18 cellular contexts compared by ENCODE assay signal in the genomic region with DNA sequence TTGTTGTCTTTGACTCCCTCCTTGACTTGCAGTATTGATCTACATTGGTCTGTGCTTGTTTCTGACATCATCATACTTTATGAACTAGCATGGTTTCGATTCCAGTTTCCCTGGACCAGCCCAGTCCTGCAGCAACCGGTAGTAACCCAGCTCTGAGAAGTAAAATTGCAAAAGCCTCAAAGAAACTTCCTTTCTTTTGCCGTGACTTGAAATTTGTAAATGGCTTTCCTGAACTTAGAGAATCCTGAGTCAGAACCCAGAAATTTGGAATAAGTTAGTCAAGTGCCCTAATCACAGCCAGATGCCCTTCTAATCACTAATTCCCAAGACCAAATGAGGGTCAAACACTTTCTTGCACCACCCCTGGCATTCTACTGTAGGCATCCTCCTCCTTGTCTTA. TPM values are rescaled to one million over a fixed set of nuclear protein-coding genes. Genes with fewer than 3 reads are reported as not detected.
DNase-seq lines count a peak whose midpoint lies in the region; ATAC-seq, FAIRE-seq and TF ChIP-seq lines count a peak whose summit lies in the region.
"Had no signal": no experiment of that assay in that cellular context is flagged by ENCODE, and none has a peak within 500 bp of the region (broad histone marks: within the 10 kb centered on the region; RNA-seq: fewer than 3 reads in every experiment).

No MANE protein-coding gene starts in this region.

- TF ChIP-seq POLR2A in H54 (IDR thresholded peaks at IDR 0.05; ENCODE audit: low read depth, low read length) (no peak), sigmoid colon (IDR thresholded peaks at IDR 0.05) (no peak)

- peak overlapping the region; percentile 16 for H3K4me2 ChIP-seq in fibroblast of lung (ENCODE audit: extremely low read depth, insufficient read depth, low read length)

- CTCF ChIA-PET in activated CD8-positive, alpha-beta memory T cell treated with anti-CD3 and anti-CD28 coated beads, Interleukin-2, amount 10 ng/mL, durations not matched to agents 7 days and 5 days (lab: Charles Lee), result no interaction called here

- no peak overlapping the region for H3K9ac ChIP-seq in fibroblast of lung (ENCODE audit: insufficient read depth, low read length)

- no peaks in the 10 kb centered on the region for H3K4me1 Mint-ChIP-seq in activated CD8-positive, alpha-beta memory T cell treated with anti-CD3 and anti-CD28 coated beads, Interleukin-2, amount 10 ng/mL, durations not matched to agents 7 days and 5 days
- H3K4me1 Mint-ChIP-seq: endodermal cell had no signal

- H4K20me1 ChIP-seq in fibroblast of lung (ENCODE audit: control insufficient read depth, extremely low read depth, insufficient read depth, low read length), result no peaks in the 10 kb centered on the region

- no peak for FAIRE-seq in H54 (lab: Jason Lieb, UNC)

- WGBS in sigmoid colon, 2 donors, result 83 to 86% methylated on average over 3 of the region's 3 CpGs

- H3K9me3 ChIP-seq in fibroblast of lung (ENCODE audit: control insufficient read depth, insufficient read depth, low read depth, low read length), result no peaks in the 10 kb centered on the region
- H3K9me3 ChIP-seq in sigmoid colon, result no peaks in the 10 kb centered on the region
- H3K9me3 ChIP-seq: ovary had no signal

- intact Hi-C loops in sigmoid colon (cut with DNase I), result no loop called here

- no peak for TF ChIP-seq EP300 in sigmoid colon (IDR thresholded peaks at IDR 0.05)

- H3K4me3 ChIP-seq in ACC112 (ENCODE audit: low read depth, low read length) (0 out of 2 replicates have a peak overlapping the region, but pooled peaks have one; percentile 6), fibroblast of lung (replicated peaks in 1 of 4; ENCODE audit: control extremely low read depth in 1 of 4, insufficient read depth in 1 of 4, low read depth in 3 of 4, low read length in 4 of 4) (no peak overlapping the region), sigmoid colon (no peak overlapping the region)
- H3K4me3 ChIP-seq: ovary had no signal

- peaks cover 30% of the 10 kb centered on the region for H3K4me1 ChIP-seq in ACC112 (ENCODE audit: control insufficient read depth, insufficient read depth, low read length, unreplicated experiment)
- H3K4me1 ChIP-seq in fibroblast of lung (ENCODE audit: control insufficient read depth, extremely low read depth, insufficient read depth, low read length), result peaks cover 13% of the 10 kb centered on the region
- H3K4me1 ChIP-seq in sigmoid colon, result no peaks in the 10 kb centered on the region

- DNase-seq in NOMO-1 treated with DMSO at 0.1 percent for 48 hours (lab: John Stamatoyannopoulos, UW; ENCODE audit: unreplicated experiment), result peak; percentile 29
- peak in 1 of 2 donors; percentile 39 for DNase-seq in fibroblast of lung (ENCODE audit: low read depth in 2 of 2)
- DNase-seq in activated CD8-positive, alpha-beta memory T cell treated with anti-CD3 and anti-CD28 coated beads, Interleukin-2, amount 10 ng/mL, durations not matched to agents 7 days and 5 days, result no peak
- no peak for DNase-seq in stimulated activated CD4-positive, alpha-beta T cell treated with anti-CD3 and anti-CD28 coated beads, Interleukin-2, amount 100 ng/mL, for 24 hours
- DNase-seq in H54 (ENCODE audit: insufficient read length, low spot score), result no peak
- DNase-seq in sigmoid colon, result no peak
- DNase-seq: ACHN; activated CD8-positive, alpha-beta T cell treated with anti-CD3 and anti-CD28 coated beads for 36 hours; activated gamma-delta T cell; endodermal cell; ovary; stimulated activated CD8-positive, alpha-beta memory T cell treated with anti-CD3 and anti-CD28 coated beads, Interleukin-4, amount 100 ng/mL, for 48 hours had no signal

- H3K27me3 Mint-ChIP-seq in activated CD8-positive, alpha-beta memory T cell treated with anti-CD3 and anti-CD28 coated beads, Interleukin-2, amount 10 ng/mL, durations not matched to agents 7 days and 5 days, result no peaks in the 10 kb centered on the region
- H3K27me3 Mint-ChIP-seq: activated CD8-positive, alpha-beta T cell treated with anti-CD3 and anti-CD28 coated beads for 36 hours had no signal

- no peaks in the 10 kb centered on the region for H3K9me3 Mint-ChIP-seq in activated CD8-positive, alpha-beta memory T cell treated with anti-CD3 and anti-CD28 coated beads, Interleukin-2, amount 10 ng/mL, durations not matched to agents 7 days and 5 days (ENCODE audit: low read depth)
- H3K9me3 Mint-ChIP-seq: activated CD8-positive, alpha-beta T cell treated with anti-CD3 and anti-CD28 coated beads for 36 hours had no signal

- ATAC-seq in GM18907 (IDR thresholded peaks at IDR 0.05; ENCODE audit: unreplicated experiment), result peak; percentile 50
- no peak for ATAC-seq in activated CD8-positive, alpha-beta memory T cell treated with anti-CD3 and anti-CD28 coated beads, Interleukin-2, amount 10 ng/mL, durations not matched to agents 7 days and 5 days
- ATAC-seq: activated CD8-positive, alpha-beta T cell treated with anti-CD3 and anti-CD28 coated beads for 36 hours had no signal

- H3K4me3 Mint-ChIP-seq in activated CD8-positive, alpha-beta memory T cell treated with anti-CD3 and anti-CD28 coated beads, Interleukin-2, amount 10 ng/mL, durations not matched to agents 7 days and 5 days, result no peak overlapping the region
- H3K4me3 Mint-ChIP-seq: activated CD8-positive, alpha-beta T cell treated with anti-CD3 and anti-CD28 coated beads for 36 hours; endodermal cell had no signal

- peak overlapping the region; percentile 70 for H3K27ac ChIP-seq in ACC112 (ENCODE audit: low read depth, low read length)
- peak overlapping the region; percentile 70 for H3K27ac ChIP-seq in fibroblast of lung (ENCODE audit: insufficient read depth, low read length)
- H3K27ac ChIP-seq in sigmoid colon, result no peak overlapping the region
- H3K27ac ChIP-seq: HL-60, ovary had no signal

- H2AFZ ChIP-seq in ACC112 (ENCODE audit: low read length, unreplicated experiment), result peak overlapping the region; percentile 47
- H2AFZ ChIP-seq in fibroblast of lung (ENCODE audit: low read length), result peak overlapping the region; percentile 40

- no peak overlapping the region for H3K27ac Mint-ChIP-seq in activated CD8-positive, alpha-beta memory T cell treated with anti-CD3 and anti-CD28 coated beads, Interleukin-2, amount 10 ng/mL, durations not matched to agents 7 days and 5 days
- H3K27ac Mint-ChIP-seq: activated CD8-positive, alpha-beta T cell treated with anti-CD3 and anti-CD28 coated beads for 36 hours; endodermal cell had no signal

- H3K79me2 ChIP-seq in ACC112 (ENCODE audit: control insufficient read depth, insufficient read depth, low read length, unreplicated experiment) (no peaks in the 10 kb centered on the region), fibroblast of lung (ENCODE audit: control insufficient read depth, insufficient read depth, low read length) (no peaks in the 10 kb centered on the region)

- H3K36me3 ChIP-seq in ACC112 (ENCODE audit: insufficient read depth, low read length), result no peaks in the 10 kb centered on the region
- H3K36me3 ChIP-seq in fibroblast of lung (ENCODE audit: control insufficient read depth, insufficient read depth, low read length), result no peaks in the 10 kb centered on the region
- H3K36me3 ChIP-seq in sigmoid colon, result no peaks in the 10 kb centered on the region
- H3K36me3 ChIP-seq: ovary had no signal

- H3K27me3 ChIP-seq in ACC112 (ENCODE audit: insufficient read depth, low read length) (no peaks in the 10 kb centered on the region), fibroblast of lung (ENCODE audit: control insufficient read depth, insufficient read depth, low read length) (no peaks in the 10 kb centered on the region), sigmoid colon (no peaks in the 10 kb centered on the region)
- H3K27me3 ChIP-seq: ovary had no signal

- no peak for TF ChIP-seq CTCF in fibroblast of lung (conservative IDR thresholded peaks at IDR 0.05 in 1 of 2, IDR thresholded peaks at IDR 0.05 in 1 of 2; ENCODE audit: low read depth in 1 of 2, low read length in 2 of 2)
- TF ChIP-seq CTCF in sigmoid colon (IDR thresholded peaks at IDR 0.05), result no peak

- no peaks in the 10 kb centered on the region for H3K36me3 Mint-ChIP-seq in activated CD8-positive, alpha-beta memory T cell treated with anti-CD3 and anti-CD28 coated beads, Interleukin-2, amount 10 ng/mL, durations not matched to agents 7 days and 5 days

RNA-seq across cellular contexts. Expression of a gene that starts 15.0 kb away (rescaled TPM):
- total RNA-seq in fibroblast of lung (not detected in 2 replicates), sigmoid colon (not detected)
- polyA plus RNA-seq in fibroblast of lung (not detected in 2 replicates), sigmoid colon (not detected)
- not detected in 2 replicates for polyA plus RNA-seq in fibroblast of lung (2012)
- not detected in 2 replicates for polyA minus RNA-seq in fibroblast of lung (ENCODE audit: low replicate concordance)
- not detected for total RNA-seq in activated CD8-positive, alpha-beta memory T cell treated with anti-CD3 and anti-CD28 coated beads, Interleukin-2, amount 10 ng/mL, durations not matched to agents 7 days and 5 days
- total RNA-seq: activated CD8-positive, alpha-beta T cell treated with anti-CD3 and anti-CD28 coated beads for 36 hours; RPMI7951 had no signal
- polyA plus RNA-seq: ovary had no signal

RNA-seq across cellular contexts. Expression of a gene that starts 19.4 kb away (rescaled TPM):
- not detected in 2 replicates for total RNA-seq in fibroblast of lung
- polyA plus RNA-seq in fibroblast of lung, result not detected in 2 replicates
- polyA plus RNA-seq in fibroblast of lung (2012), result not detected in 2 replicates
- not detected in 2 replicates for polyA minus RNA-seq in fibroblast of lung (ENCODE audit: low replicate concordance)
- not detected for total RNA-seq in activated CD8-positive, alpha-beta memory T cell treated with anti-CD3 and anti-CD28 coated beads, Interleukin-2, amount 10 ng/mL, durations not matched to agents 7 days and 5 days
- 1 to 10 TPM in 1 of 4 donors, not detected in 3; 1.6 TPM for total RNA-seq in sigmoid colon
- not detected for polyA plus RNA-seq in sigmoid colon
- total RNA-seq: activated CD8-positive, alpha-beta T cell treated with anti-CD3 and anti-CD28 coated beads for 36 hours; mesenteric fat pad; RPMI7951; ureter had no signal
- polyA plus RNA-seq: ovary had no signal

RNA-seq across cellular contexts. Expression of a gene that starts 49.6 kb away (rescaled TPM):
- total RNA-seq in fibroblast of lung (under 0.01 and 0.26 TPM in 2 replicates), sigmoid colon (1 to 10 TPM in 1 of 4 donors, under 1 TPM in 1, not detected in 2; 0.14 to 1.5 TPM)
- polyA plus RNA-seq in fibroblast of lung (0.05 and 0.09 TPM in 2 replicates), sigmoid colon (10 to 100 TPM in 1 of 3 donors, 1 to 10 TPM in 1, under 1 TPM in 1; 0.92 to 10.2 (median 4.2) TPM)
- polyA plus RNA-seq in fibroblast of lung (2012), result 0.89 and 2.2 TPM in 2 replicates
- 2.7 TPM in 1 of 2 replicates, not detected in the other for polyA minus RNA-seq in fibroblast of lung (ENCODE audit: low replicate concordance)
- 1 to 10 TPM in 1 of 2 experiments, under 1 TPM in 1; 0.47 to 1.6 TPM for total RNA-seq in activated CD8-positive, alpha-beta memory T cell treated with anti-CD3 and anti-CD28 coated beads, Interleukin-2, amount 10 ng/mL, durations not matched to agents 7 days and 5 days
- total RNA-seq: RPMI7951 had no signal

Comparison
In these comparisons a context has a peak if more than half of its experiments do, and no peak if none do; other contexts are left out.
1. H3K27ac ChIP-seq: peak in ACC112 (single experiment) and fibroblast of lung (single experiment); none in sigmoid colon (0 of 4).